ENCODE assay signal across 26 cellular contexts in the genomic region with DNA sequence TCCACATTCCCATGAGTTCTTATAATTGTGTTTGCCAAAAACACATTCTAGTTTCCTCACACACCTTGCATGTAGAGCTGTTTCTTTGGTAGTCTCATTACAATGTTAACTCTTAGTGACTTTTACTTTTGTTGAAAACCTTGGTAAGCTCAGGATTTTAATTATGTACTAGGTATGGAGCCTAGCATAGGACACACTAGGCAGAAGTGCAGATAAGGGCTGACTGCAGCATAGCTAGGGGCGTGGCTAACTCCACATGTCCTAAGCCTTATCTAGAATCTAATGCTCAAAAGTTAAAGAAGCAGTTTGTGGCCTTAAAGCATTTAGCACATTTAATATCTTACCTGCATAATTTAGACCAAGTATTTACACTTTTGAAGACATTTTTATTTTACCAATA.
"Had no signal": no experiment of that assay in that cellular context is flagged by ENCODE, and none has a peak within 500 bp of the region (broad histone marks: within the 10 kb centered on the region; RNA-seq: fewer than 3 reads in every experiment).

No MANE protein-coding gene starts in this region.

- H3K9me3 Mint-ChIP-seq: stimulated activated effector memory CD8-positive, alpha-beta T cell treated with anti-CD3 and anti-CD28 coated beads, Interleukin-12 subunit alpha, Interleukin-12 subunit beta, amount 100 ng/mL, for 72 hours had no signal

- H3K4me1 Mint-ChIP-seq: naive thymus-derived CD4-positive, alpha-beta T cell; nephron progenitor cell; stimulated activated effector memory CD8-positive, alpha-beta T cell treated with anti-CD3 and anti-CD28 coated beads, Interleukin-12 subunit alpha, Interleukin-12 subunit beta, amount 100 ng/mL, for 72 hours had no signal

- DNase-seq: colonic mucosa; effector memory CD4-positive, alpha-beta T cell; foreskin fibroblast; heart left ventricle; hippocampal formation; left cardiac atrium; left lung; mesenchymal stem cell; midbrain; naive thymus-derived CD4-positive, alpha-beta T cell; nephron progenitor cell; nucleus accumbens; stimulated activated CD4-positive, alpha-beta T cell treated with anti-CD3 and anti-CD28 coated beads, Interleukin-12 subunit alpha, Interleukin-12 subunit beta, amount 100 ng/mL, for 4 hours; stimulated activated CD4-positive, alpha-beta T cell treated with anti-CD3 and anti-CD28 coated beads, Interleukin-2, amount 100 ng/mL, for 24 hours; stimulated activated CD4-positive, alpha-beta T cell treated with anti-CD3 and anti-CD28 coated beads, Interleukin-4, amount 100 ng/mL, for 24 hours; stimulated activated naive CD4-positive, alpha-beta T cell treated with Interleukin-2 at 50 U/mL for 16 hours; stomach; thyroid gland had no signal

- ATAC-seq: gastroesophageal sphincter; heart left ventricle; left cardiac atrium; left lung; naive thymus-derived CD4-positive, alpha-beta T cell; sciatic nerve; stimulated activated effector memory CD8-positive, alpha-beta T cell treated with anti-CD3 and anti-CD28 coated beads, Interleukin-12 subunit alpha, Interleukin-12 subunit beta, amount 100 ng/mL, for 72 hours had no signal

- H3K36me3 ChIP-seq: colonic mucosa, gastroesophageal sphincter, heart left ventricle, left lung, prostate gland, right atrium auricular region, stomach, thyroid gland, vagina had no signal

- H3K4me3 Mint-ChIP-seq: dendritic cell treated with granulocyte-macrophage colony-stimulating factor and Interleukin-4, amounts not matched to agents 40 ng/mL and 50 ng/mL, for 4 days; naive thymus-derived CD4-positive, alpha-beta T cell; nephron progenitor cell; stimulated activated effector memory CD8-positive, alpha-beta T cell treated with anti-CD3 and anti-CD28 coated beads, Interleukin-12 subunit alpha, Interleukin-12 subunit beta, amount 100 ng/mL, for 72 hours had no signal

- H3K27me3 ChIP-seq: colonic mucosa, gastroesophageal sphincter, heart left ventricle, right atrium auricular region, stomach, thyroid gland, vagina had no signal

- H3K27ac Mint-ChIP-seq: dendritic cell treated with granulocyte-macrophage colony-stimulating factor and Interleukin-4, amounts not matched to agents 40 ng/mL and 50 ng/mL, for 4 days; naive thymus-derived CD4-positive, alpha-beta T cell; nephron progenitor cell; stimulated activated effector memory CD8-positive, alpha-beta T cell treated with anti-CD3 and anti-CD28 coated beads, Interleukin-12 subunit alpha, Interleukin-12 subunit beta, amount 100 ng/mL, for 72 hours had no signal

- H3K36me3 Mint-ChIP-seq: stimulated activated effector memory CD8-positive, alpha-beta T cell treated with anti-CD3 and anti-CD28 coated beads, Interleukin-12 subunit alpha, Interleukin-12 subunit beta, amount 100 ng/mL, for 72 hours had no signal

- H3K4me2 ChIP-seq: smooth muscle cell had no signal

- H3K9me3 ChIP-seq: colonic mucosa, gastroesophageal sphincter, heart left ventricle, left lung, prostate gland, right atrium auricular region, stomach, thyroid gland, vagina had no signal

- H3K27ac ChIP-seq: colonic mucosa, gastroesophageal sphincter, heart left ventricle, left lung, prostate gland, right atrium auricular region, stomach, thyroid gland, vagina had no signal

- H3K4me1 ChIP-seq: colonic mucosa, gastroesophageal sphincter, heart left ventricle, left lung, prostate gland, right atrium auricular region, stomach, thyroid gland, vagina had no signal

- H3K4me3 ChIP-seq: colonic mucosa, gastroesophageal sphincter, heart left ventricle, left lung, prostate gland, right atrium auricular region, smooth muscle cell, stomach, thyroid gland, vagina had no signal
